12 cellular contexts compared by ENCODE assay signal in the genomic region with DNA sequence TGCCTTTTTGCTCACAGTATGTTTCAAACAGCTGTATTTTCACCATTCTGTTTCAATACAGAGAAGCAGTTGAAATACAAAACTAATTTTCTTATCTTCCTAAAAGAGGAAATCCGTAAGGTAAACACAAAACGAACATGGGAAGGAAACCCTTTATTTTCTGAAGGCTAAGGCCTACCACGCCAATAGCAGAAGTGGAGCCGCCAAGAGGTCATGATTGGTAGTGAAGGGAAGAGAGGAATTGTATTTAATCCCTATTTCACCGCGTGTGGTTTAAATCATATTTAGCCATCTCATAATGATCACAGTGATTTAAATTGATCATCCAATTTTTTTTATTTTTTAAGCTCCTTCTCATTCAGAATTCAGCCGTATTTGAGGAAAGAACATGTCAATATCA.
DNase-seq lines count a peak whose midpoint lies in the region; ATAC-seq and TF ChIP-seq lines count a peak whose summit lies in the region.
"Had no signal": no experiment of that assay in that cellular context is flagged by ENCODE, and none has a peak within 500 bp of the region (broad histone marks: within the 10 kb centered on the region; RNA-seq: fewer than 3 reads in every experiment).

No MANE protein-coding gene starts in this region.

- WGBS in heart right ventricle, 2 donors, result 43 to 44% methylated on average over 7 of the region's 7 CpGs

- no peaks in the 10 kb centered on the region for H3K9me3 ChIP-seq in cardiac muscle cell (ENCODE audit: low read depth)
- no peaks in the 10 kb centered on the region for H3K9me3 ChIP-seq in heart right ventricle
- H3K9me3 ChIP-seq: prostate gland had no signal

- no peaks in the 10 kb centered on the region for H3K36me3 Mint-ChIP-seq in activated T-cell treated with anti-CD3 and anti-CD28 coated beads, Interleukin-2, amount 50 U/mL, for 24 hours (ENCODE audit: low read depth)

- no peak overlapping the region for H3K27ac ChIP-seq in cardiac muscle cell
- no peak overlapping the region for H3K27ac ChIP-seq in heart right ventricle
- H3K27ac ChIP-seq: prostate gland had no signal

- DNase-seq in cardiac muscle cell (ENCODE audit: low read depth in 1 of 2, low spot score in 1 of 2) (peak in 1 of 2 donors; percentile 7), heart right ventricle (no peak), NCI-H69 (lab: John Stamatoyannopoulos, UW) (peak; percentile 89), fibroblast of mammary gland (ENCODE audit: low read depth) (peak; percentile 28)
- no peak for DNase-seq in activated T-cell treated with anti-CD3 and anti-CD28 coated beads, Interleukin-2, amount 50 U/mL, for 24 hours
- DNase-seq: activated CD4-positive, alpha-beta T cell treated with anti-CD3 and anti-CD28 coated beads for 4 hours; aorta; NCI-H526 treated with DMSO at 0.1 percent for 48 hours had no signal

- TF ChIP-seq CTCF in cardiac muscle cell (IDR thresholded peaks at IDR 0.05; ENCODE audit: low read depth, low read length), result peak; percentile 46
- peak in 2 of 9 donors; percentile 12 to 32 for TF ChIP-seq CTCF in heart right ventricle (IDR thresholded peaks at IDR 0.05)
- TF ChIP-seq CTCF in fibroblast of mammary gland (conservative IDR thresholded peaks at IDR 0.05; ENCODE audit: control insufficient read depth, insufficient read depth, low read depth, low read length), result peak; percentile 67

- intact Hi-C loops in heart right ventricle (cut with DNase I), result no loop called here

- H3K27me3 ChIP-seq in cardiac muscle cell (no peaks in the 10 kb centered on the region), heart right ventricle (peaks cover 0 to 15% (median 3%) of the 10 kb centered on the region in 7 donors)

- no peaks in the 10 kb centered on the region for H3K4me1 Mint-ChIP-seq in activated T-cell treated with anti-CD3 and anti-CD28 coated beads, Interleukin-2, amount 50 U/mL, for 24 hours (ENCODE audit: low read depth)

- ATAC-seq in heart right ventricle (no peak), HG02973 (IDR thresholded peaks at IDR 0.05; ENCODE audit: unreplicated experiment) (no peak), GM19328 (IDR thresholded peaks at IDR 0.05; ENCODE audit: unreplicated experiment) (no peak), GM19397 (IDR thresholded peaks at IDR 0.05; ENCODE audit: unreplicated experiment) (no peak)

- no peak overlapping the region for H3K4me3 Mint-ChIP-seq in activated T-cell treated with anti-CD3 and anti-CD28 coated beads, Interleukin-2, amount 50 U/mL, for 24 hours

- H3K4me3 ChIP-seq in cardiac muscle cell (no peak overlapping the region), heart right ventricle (no peak overlapping the region), fibroblast of mammary gland (ENCODE audit: control insufficient read depth, low read depth, low read length) (no peak overlapping the region)
- H3K4me3 ChIP-seq: prostate gland had no signal

- no peaks in the 10 kb centered on the region for H3K4me1 ChIP-seq in cardiac muscle cell (ENCODE audit: low read depth)
- H3K4me1 ChIP-seq in heart right ventricle, result no peaks in the 10 kb centered on the region
- H3K4me1 ChIP-seq: prostate gland had no signal

- no peaks in the 10 kb centered on the region for H3K36me3 ChIP-seq in cardiac muscle cell
- H3K36me3 ChIP-seq in heart right ventricle, result no peaks in the 10 kb centered on the region
- H3K36me3 ChIP-seq: prostate gland had no signal

- H3K27ac Mint-ChIP-seq in activated T-cell treated with anti-CD3 and anti-CD28 coated beads, Interleukin-2, amount 50 U/mL, for 24 hours, result no peak overlapping the region

- H3K9me3 Mint-ChIP-seq in activated T-cell treated with anti-CD3 and anti-CD28 coated beads, Interleukin-2, amount 50 U/mL, for 24 hours, result peaks cover 2% of the 10 kb centered on the region

- no peaks in the 10 kb centered on the region for H3K27me3 Mint-ChIP-seq in activated T-cell treated with anti-CD3 and anti-CD28 coated beads, Interleukin-2, amount 50 U/mL, for 24 hours

Comparison
In these comparisons a context has a peak if more than half of its experiments do, and no peak if none do; other contexts are left out.
1. DNase-seq: peak in NCI-H69 (single experiment) and fibroblast of mammary gland (single experiment); none in heart right ventricle (0 of 2) and activated T-cell treated with anti-CD3 and anti-CD28 coated beads, Interleukin-2, amount 50 U/mL, for 24 hours (single experiment).